In the genomic region with DNA sequence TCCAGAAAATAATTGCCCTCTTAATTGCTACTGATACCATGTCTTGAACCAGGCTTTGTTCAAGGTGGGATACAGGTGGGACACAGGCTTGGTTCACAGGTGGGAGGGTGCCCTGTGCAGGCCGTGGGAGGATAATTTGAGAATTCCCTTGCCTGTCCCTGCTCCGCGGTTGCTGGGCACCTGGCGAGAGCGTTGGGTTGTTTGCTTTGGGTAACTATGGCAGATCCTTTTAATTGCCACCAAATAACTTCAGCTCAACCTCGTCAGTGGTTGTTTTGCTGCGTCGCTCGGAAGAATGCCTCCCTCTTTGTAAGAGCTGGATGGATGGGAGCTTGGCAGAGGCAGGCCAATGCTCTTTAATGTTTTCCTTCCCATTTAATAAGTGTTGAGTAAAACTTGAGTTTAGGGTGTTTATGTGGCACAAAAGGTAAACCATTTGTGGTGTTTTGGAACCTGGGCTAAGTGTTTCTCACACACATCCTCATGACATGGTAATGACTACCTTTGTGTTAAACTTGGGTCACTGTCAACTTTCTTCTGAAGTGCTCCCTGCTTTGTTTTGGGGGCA, we compare ENCODE assay signal across 13 cellular contexts.
A peak's percentile ranks its signal among the peaks of the same experiment; 100 is the strongest.
DNase-seq lines count a peak whose midpoint lies in the region.
"Had no signal": no experiment of that assay in that cellular context is flagged by ENCODE, and none has a peak within 500 bp of the region (broad histone marks: within the 10 kb centered on the region; RNA-seq: fewer than 3 reads in every experiment).

No MANE protein-coding gene starts in this region.

- peak overlapping the region; percentile 27 for H2BK120ac ChIP-seq in trophoblast cell (ENCODE audit: insufficient read depth, low read length, poor library complexity)

- no peak overlapping the region for H2AK5ac ChIP-seq in trophoblast cell (ENCODE audit: low read length)

- no peak overlapping the region for H3K4me3 ChIP-seq in trophoblast cell (ENCODE audit: low read depth, low read length)
- H3K4me3 ChIP-seq: dorsolateral prefrontal cortex, sigmoid colon, upper lobe of right lung had no signal

- no peak overlapping the region for H3K9ac ChIP-seq in trophoblast cell (ENCODE audit: low read length)

- peaks cover 72% of the 10 kb centered on the region for H3K4me1 Mint-ChIP-seq in T-helper 2 cell treated with Interferon-gamma antibody and Interleukin-4, amounts not matched to agents 5 μg/mL and 100 μg/mL, for 36 hours (ENCODE audit: low read depth)
- peaks cover 75% of the 10 kb centered on the region for H3K4me1 Mint-ChIP-seq in activated T-helper 2 cell treated with anti-CD3 and anti-CD28 coated beads, Interferon-gamma antibody, Interleukin-2, Interleukin-4, amounts not matched to agents 10 μg/mL and 5 μg/mL and 100 μg/mL, durations not matched to agents 14 hours and 24 hours and 36 hours (ENCODE audit: low read depth)

- no peaks in the 10 kb centered on the region for H3K27me3 ChIP-seq in trophoblast cell (ENCODE audit: insufficient read depth, low read length)
- H3K27me3 ChIP-seq: dorsolateral prefrontal cortex, sigmoid colon, upper lobe of right lung had no signal

- DNase-seq in T-helper 2 cell treated with Interferon-gamma antibody and Interleukin-4, amounts not matched to agents 5 μg/mL and 100 μg/mL, for 36 hours (ENCODE audit: low spot score) = no peak
- DNase-seq in T-helper 2 cell = no peak
- peak; percentile 49 for DNase-seq in NCI-H1105 (lab: John Stamatoyannopoulos, UW)
- no peak for DNase-seq in activated T-helper 2 cell treated with anti-CD3 and anti-CD28 coated beads, Interferon-gamma antibody, Interleukin-2, Interleukin-4, amounts not matched to agents 10 μg/mL and 5 μg/mL and 100 μg/mL, durations not matched to agents 14 hours and 24 hours and 36 hours (ENCODE audit: low spot score)
- no peak for DNase-seq in trophoblast cell
- DNase-seq in GM19238 (ENCODE audit: insufficient read length, low spot score) = no peak
- no peak for DNase-seq in T1000 (lab: John Stamatoyannopoulos, UW)
- DNase-seq in superior temporal gyrus (ENCODE audit: extremely low spot score) = no peak
- DNase-seq: amniotic stem cell, dorsolateral prefrontal cortex, naive B cell, sigmoid colon, upper lobe of right lung had no signal

- H3K18ac ChIP-seq in trophoblast cell (ENCODE audit: low read length) = peak overlapping the region; percentile 4

- no peak overlapping the region for H4K8ac ChIP-seq in trophoblast cell (ENCODE audit: low read depth, low read length)

- H3K4ac ChIP-seq in trophoblast cell (ENCODE audit: low read depth, low read length) = no peak overlapping the region

- intact Hi-C loops in activated T-helper 2 cell treated with anti-CD3 and anti-CD28 coated beads, Interferon-gamma antibody, Interleukin-2, Interleukin-4, amounts not matched to agents 10 μg/mL and 5 μg/mL and 100 μg/mL, durations not matched to agents 14 hours and 24 hours and 36 hours (cut with micrococcal nuclease) = no loop called here

- H3K14ac ChIP-seq in trophoblast cell (ENCODE audit: low read length) = peak overlapping the region; percentile 7

- H2BK12ac ChIP-seq in trophoblast cell (ENCODE audit: low read length) = no peak overlapping the region

- no peak overlapping the region for H4K91ac ChIP-seq in trophoblast cell (ENCODE audit: low read depth, low read length)

- H3K4me3 Mint-ChIP-seq in T-helper 2 cell treated with Interferon-gamma antibody and Interleukin-4, amounts not matched to agents 5 μg/mL and 100 μg/mL, for 36 hours = peak overlapping the region; percentile 37
- no peak overlapping the region for H3K4me3 Mint-ChIP-seq in activated T-helper 2 cell treated with anti-CD3 and anti-CD28 coated beads, Interferon-gamma antibody, Interleukin-2, Interleukin-4, amounts not matched to agents 10 μg/mL and 5 μg/mL and 100 μg/mL, durations not matched to agents 14 hours and 24 hours and 36 hours (ENCODE audit: low read depth)

- H3K27me3 Mint-ChIP-seq in T-helper 2 cell treated with Interferon-gamma antibody and Interleukin-4, amounts not matched to agents 5 μg/mL and 100 μg/mL, for 36 hours (ENCODE audit: low read depth) = no peaks in the 10 kb centered on the region
- H3K27me3 Mint-ChIP-seq in activated T-helper 2 cell treated with anti-CD3 and anti-CD28 coated beads, Interferon-gamma antibody, Interleukin-2, Interleukin-4, amounts not matched to agents 10 μg/mL and 5 μg/mL and 100 μg/mL, durations not matched to agents 14 hours and 24 hours and 36 hours (ENCODE audit: low read depth) = no peaks in the 10 kb centered on the region
- H3K27me3 Mint-ChIP-seq: naive B cell had no signal

- H3K4me1 ChIP-seq in trophoblast cell (ENCODE audit: control insufficient read depth in 1 of 2, insufficient read depth in 2 of 2, low read length in 2 of 2) = peaks cover 12 to 16% of the 10 kb centered on the region in 2 experiments

- peak overlapping the region; percentile 7 for H3K27ac ChIP-seq in trophoblast cell (ENCODE audit: low read depth, low read length)
- H3K27ac ChIP-seq: sigmoid colon, upper lobe of right lung had no signal

- no peak overlapping the region for H2BK5ac ChIP-seq in trophoblast cell (ENCODE audit: low read depth, low read length, poor library complexity)

- no peak overlapping the region for H3K23ac ChIP-seq in trophoblast cell (ENCODE audit: low read length)

- peaks cover 5 to 11% of the 10 kb centered on the region in 2 experiments for H3K36me3 ChIP-seq in trophoblast cell (ENCODE audit: control insufficient read depth in 1 of 2, insufficient read depth in 2 of 2, low read length in 2 of 2)
- H3K36me3 ChIP-seq: sigmoid colon, upper lobe of right lung had no signal

- no peak overlapping the region for H3K4me2 ChIP-seq in trophoblast cell (ENCODE audit: low read length)

- WGBS in trophoblast cell (ENCODE audit: extremely low coverage, insufficient coverage, insufficient read length) = no CpG with 5 or more reads among the region's 9 CpGs

- no peak overlapping the region for H2AFZ ChIP-seq in trophoblast cell (ENCODE audit: insufficient read depth, low read length, poor library complexity)

- H4K12ac ChIP-seq in trophoblast cell (ENCODE audit: low read depth, low read length) = no peak overlapping the region

- H3K79me1 ChIP-seq in trophoblast cell (ENCODE audit: low read length) = peaks cover 4% of the 10 kb centered on the region

- peaks cover 14% of the 10 kb centered on the region for H3K36me3 Mint-ChIP-seq in T-helper 2 cell treated with Interferon-gamma antibody and Interleukin-4, amounts not matched to agents 5 μg/mL and 100 μg/mL, for 36 hours (ENCODE audit: low read depth)
- peaks cover 50% of the 10 kb centered on the region for H3K36me3 Mint-ChIP-seq in activated T-helper 2 cell treated with anti-CD3 and anti-CD28 coated beads, Interferon-gamma antibody, Interleukin-2, Interleukin-4, amounts not matched to agents 10 μg/mL and 5 μg/mL and 100 μg/mL, durations not matched to agents 14 hours and 24 hours and 36 hours (ENCODE audit: low read depth)

- H3K27ac Mint-ChIP-seq in T-helper 2 cell treated with Interferon-gamma antibody and Interleukin-4, amounts not matched to agents 5 μg/mL and 100 μg/mL, for 36 hours = peak overlapping the region; percentile 89
- peak overlapping the region; percentile 98 for H3K27ac Mint-ChIP-seq in activated T-helper 2 cell treated with anti-CD3 and anti-CD28 coated beads, Interferon-gamma antibody, Interleukin-2, Interleukin-4, amounts not matched to agents 10 μg/mL and 5 μg/mL and 100 μg/mL, durations not matched to agents 14 hours and 24 hours and 36 hours

- no peaks in the 10 kb centered on the region for H3K79me2 ChIP-seq in trophoblast cell (ENCODE audit: control insufficient read depth, insufficient read depth, low read length, poor library complexity)

- no peaks in the 10 kb centered on the region for H3K9me3 ChIP-seq in trophoblast cell (ENCODE audit: insufficient read depth, low read depth, low read length)
- H3K9me3 ChIP-seq: sigmoid colon, upper lobe of right lung had no signal

- no peaks in the 10 kb centered on the region for H3K9me3 Mint-ChIP-seq in T-helper 2 cell treated with Interferon-gamma antibody and Interleukin-4, amounts not matched to agents 5 μg/mL and 100 μg/mL, for 36 hours
- H3K9me3 Mint-ChIP-seq in activated T-helper 2 cell treated with anti-CD3 and anti-CD28 coated beads, Interferon-gamma antibody, Interleukin-2, Interleukin-4, amounts not matched to agents 10 μg/mL and 5 μg/mL and 100 μg/mL, durations not matched to agents 14 hours and 24 hours and 36 hours = no peaks in the 10 kb centered on the region
- H3K9me3 Mint-ChIP-seq: naive B cell had no signal
